ENCODE assay signal across 8 cellular contexts in genomic region chr20:45322952-45323383, GRCh38. TPM values are rescaled to one million over a fixed set of nuclear protein-coding genes. Genes with fewer than 3 reads are reported as not detected.
A peak's percentile ranks its signal among the peaks of the same experiment; 100 is the strongest.
DNase-seq lines count a peak whose midpoint lies in the region; ATAC-seq and TF ChIP-seq lines count a peak whose summit lies in the region.

No MANE protein-coding gene starts in this region.

- no peak overlapping the region for H3K23ac ChIP-seq in trophoblast cell (ENCODE audit: low read length)

- peaks cover 9% of the 10 kb centered on the region for H3K4me1 ChIP-seq in PC-3 (ENCODE audit: insufficient read depth, low read length)
- H3K4me1 ChIP-seq in esophagus muscularis mucosa, result peaks cover 0 to 7% (median 0%) of the 10 kb centered on the region in 4 donors
- H3K4me1 ChIP-seq in trophoblast cell (ENCODE audit: control insufficient read depth in 1 of 2, insufficient read depth in 2 of 2, low read length in 2 of 2), result peaks cover 2 to 6% of the 10 kb centered on the region in 2 experiments

- H4K91ac ChIP-seq in trophoblast cell (ENCODE audit: low read depth, low read length), result no peak overlapping the region

- H2BK120ac ChIP-seq in trophoblast cell (ENCODE audit: insufficient read depth, low read length, poor library complexity), result no peak overlapping the region

- POLR2A ChIA-PET in PC-3 (lab: Charles Lee; ENCODE audit: unreplicated experiment), result interaction anchor here (0.6 to 1.0 kb wide), 2 partner anchors 14 to 49 kb away, joined by 3 read pairs; no protein-coding TSS in a partner anchor

- no TSS peak for BruUV-seq in PC-3 (replicated peaks; lab: Mats Ljungman, UMichigan)

- no peak overlapping the region for H3K4ac ChIP-seq in trophoblast cell (ENCODE audit: low read depth, low read length)

- no peaks in the 10 kb centered on the region for H3K79me1 ChIP-seq in trophoblast cell (ENCODE audit: low read length)

- no peak overlapping the region for H3K18ac ChIP-seq in trophoblast cell (ENCODE audit: low read length)

- H3K4me2 ChIP-seq in PC-3 (ENCODE audit: low read length) (no peak overlapping the region), trophoblast cell (ENCODE audit: low read length) (no peak overlapping the region)

- H3K4me3 ChIP-seq in PC-3 (ENCODE audit: low read length), result no peak overlapping the region
- no peak overlapping the region for H3K4me3 ChIP-seq in esophagus muscularis mucosa
- H3K4me3 ChIP-seq in trophoblast cell (ENCODE audit: low read depth, low read length), result no peak overlapping the region

- CTCF ChIA-PET in PC-3 (lab: Charles Lee), result interaction anchor here (0.5 to 2.0 kb wide), 16 partner anchors 9 to 245 kb away, joined by 3 to 34 read pairs (median 4); partner anchors contain the start of gene SYS1

- H3K9ac ChIP-seq in PC-3 (ENCODE audit: low read length) (no peak overlapping the region), trophoblast cell (ENCODE audit: low read length) (no peak overlapping the region)

- H2BK12ac ChIP-seq in trophoblast cell (ENCODE audit: low read length), result no peak overlapping the region

- no peak overlapping the region for H2AFZ ChIP-seq in PC-3 (ENCODE audit: low read length)
- H2AFZ ChIP-seq in trophoblast cell (ENCODE audit: insufficient read depth, low read length, poor library complexity), result no peak overlapping the region

- no peak overlapping the region for H4K8ac ChIP-seq in trophoblast cell (ENCODE audit: low read depth, low read length)

- no peaks in the 10 kb centered on the region for H3K27me3 ChIP-seq in PC-3 (ENCODE audit: low read length)
- H3K27me3 ChIP-seq in esophagus muscularis mucosa, result peaks cover 0 to under 1% (median 0%) of the 10 kb centered on the region in 4 donors
- no peaks in the 10 kb centered on the region for H3K27me3 ChIP-seq in trophoblast cell (ENCODE audit: insufficient read depth, low read length)

- TF ChIP-seq CTCF in PC-3 (conservative IDR thresholded peaks at IDR 0.05; ENCODE audit: low read depth, low read length) (peak; percentile 63), esophagus muscularis mucosa (IDR thresholded peaks at IDR 0.05) (peak; percentile 22 to 44 (median 31))

- H3K9me2 ChIP-seq in PC-3 (replicated peaks; ENCODE audit: low read length), result no peaks in the 10 kb centered on the region

- DNase-seq in Right ventricle myocardium inferior (ENCODE audit: missing footprints) (no peak), cardiac septum (ENCODE audit: low spot score) (no peak), PC-3 (peak; percentile 70), esophagus muscularis mucosa (ENCODE audit: extremely low spot score) (no peak), trophoblast cell (peak; percentile 85 to 89), NCI-H1694 treated with DMSO at 0.1 percent for 48 hours (lab: John Stamatoyannopoulos, UW) (no peak)

- H3K14ac ChIP-seq in trophoblast cell (ENCODE audit: low read length), result no peak overlapping the region

- no peak for TF ChIP-seq EP300 in esophagus muscularis mucosa (IDR thresholded peaks at IDR 0.05)

- WGBS in esophagus muscularis mucosa, result 60% methylated on average over 5 of the region's 7 CpGs
- no CpG with 5 or more reads among the region's 7 CpGs for WGBS in trophoblast cell (ENCODE audit: extremely low coverage, insufficient coverage, insufficient read length)

- H3K36me3 ChIP-seq in PC-3 (ENCODE audit: low read depth, low read length) (peaks cover 24% of the 10 kb centered on the region), esophagus muscularis mucosa (peaks cover 11 to 33% (median 31%) of the 10 kb centered on the region in 4 donors), trophoblast cell (ENCODE audit: control insufficient read depth in 1 of 2, insufficient read depth in 2 of 2, low read length in 2 of 2) (peaks cover 9 to 23% of the 10 kb centered on the region in 2 experiments)

- H3K27ac ChIP-seq in PC-3 (ENCODE audit: low read length) (no peak overlapping the region), esophagus muscularis mucosa (replicated peaks in 1 of 4) (peak overlapping the region in 1 of 4 donors; percentile 35), trophoblast cell (ENCODE audit: low read depth, low read length) (no peak overlapping the region)

- H2BK5ac ChIP-seq in trophoblast cell (ENCODE audit: low read depth, low read length, poor library complexity), result no peak overlapping the region

- no peak overlapping the region for H2AK5ac ChIP-seq in trophoblast cell (ENCODE audit: low read length)

- intact Hi-C loops in Right ventricle myocardium inferior (cut with DNase I) (no loop called here), cardiac septum (cut with DNase I) (loop anchor here (2.0 kb wide), 1 partner anchor 44 kb away; no protein-coding TSS in a partner anchor), PC-3 (cut with micrococcal nuclease) (loop anchor here (2.0 kb wide), 1 partner anchor 40 kb away; the partner anchor contains the start of gene SYS1), esophagus muscularis mucosa (cut with DNase I) (no loop called here)

- 0 out of 2 replicates have a peak, but pooled peaks cover 2% of the 10 kb centered on the region for H3K79me2 ChIP-seq in PC-3 (ENCODE audit: low read length)
- no peaks in the 10 kb centered on the region for H3K79me2 ChIP-seq in trophoblast cell (ENCODE audit: control insufficient read depth, insufficient read depth, low read length, poor library complexity)

- no peak for TF ChIP-seq POLR2A in esophagus muscularis mucosa (IDR thresholded peaks at IDR 0.05; ENCODE audit: low read depth)

- no peaks in the 10 kb centered on the region for H3F3A ChIP-seq in PC-3 (ENCODE audit: low read length, unreplicated experiment)

- ATAC-seq in Right ventricle myocardium inferior, result peak; percentile 78
- ATAC-seq in PC-3, result peak; percentile 54
- no peak for ATAC-seq in GM19397 (IDR thresholded peaks at IDR 0.05; ENCODE audit: unreplicated experiment)
- no peak for ATAC-seq in GM21786 (IDR thresholded peaks at IDR 0.05; ENCODE audit: unreplicated experiment)

- H3K9me3 ChIP-seq in PC-3 (ENCODE audit: low read length) (no peaks in the 10 kb centered on the region), esophagus muscularis mucosa (no peaks in the 10 kb centered on the region), trophoblast cell (ENCODE audit: insufficient read depth, low read depth, low read length) (peaks cover 4% of the 10 kb centered on the region)

- 0 out of 2 replicates have a peak, but pooled peaks cover 2% of the 10 kb centered on the region for H4K20me1 ChIP-seq in PC-3 (ENCODE audit: low read length)

- no peak overlapping the region for H4K12ac ChIP-seq in trophoblast cell (ENCODE audit: low read depth, low read length)

RNA-seq across cellular contexts. Expression of gene MATN4, which starts 14.9 kb away (rescaled TPM):
- total RNA-seq in Right ventricle myocardium inferior, result not detected
- total RNA-seq in cardiac septum, result not detected
- 0.33 TPM in 1 of 2 replicates, not detected in the other for total RNA-seq in PC-3 (2014; rRNA removed)
- total RNA-seq in esophagus muscularis mucosa, result under 1 TPM in 2 of 4 donors, not detected in 2; 0.17 to 0.33 TPM
- 0.10 and 0.12 TPM in 2 replicates for polyA plus RNA-seq in trophoblast cell (2013)

RNA-seq across cellular contexts. Expression of gene RBPJL, which starts 16.3 kb away (rescaled TPM):
- not detected for total RNA-seq in Right ventricle myocardium inferior
- total RNA-seq in cardiac septum, result not detected
- not detected in 2 replicates for total RNA-seq in PC-3 (2014; rRNA removed)
- not detected for total RNA-seq in esophagus muscularis mucosa
- not detected in 2 replicates for polyA plus RNA-seq in trophoblast cell (2013)

RNA-seq across cellular contexts. Expression of gene SDC4, which starts 25.3 kb away (rescaled TPM):
- 82.1 TPM for total RNA-seq in Right ventricle myocardium inferior
- 100 TPM for total RNA-seq in cardiac septum
- total RNA-seq in PC-3 (2014; rRNA removed), result 134 and 167 TPM in 2 replicates
- 100 to 1,000 TPM in 1 of 4 donors, 10 to 100 TPM in 3; 61.9 to 177 (median 72.2) TPM for total RNA-seq in esophagus muscularis mucosa
- 89.9 and 90.3 TPM in 2 replicates for polyA plus RNA-seq in trophoblast cell (2013)

RNA-seq across cellular contexts. Expression of gene SYS1, which starts 40.0 kb away (rescaled TPM):
- total RNA-seq in Right ventricle myocardium inferior, result 21.9 TPM
- 17.4 TPM for total RNA-seq in cardiac septum
- total RNA-seq in PC-3 (2014; rRNA removed), result 32.5 and 45.2 TPM in 2 replicates
- total RNA-seq in esophagus muscularis mucosa, result 10 to 100 TPM; 28.2 to 48.4 (median 42.5) TPM
- 14.7 and 15.0 TPM in 2 replicates for polyA plus RNA-seq in trophoblast cell (2013)

RNA-seq across cellular contexts. Expression of gene TP53TG5, which starts 55.2 kb away (rescaled TPM):
- total RNA-seq in Right ventricle myocardium inferior (0.73 TPM), cardiac septum (2.2 TPM), PC-3 (2014; rRNA removed) (not detected in 2 replicates), esophagus muscularis mucosa (1 to 10 TPM in 2 of 4 donors, under 1 TPM in 1, not detected in 1; 0.17 to 2.1 (median 1.1) TPM)
- not detected in 2 replicates for polyA plus RNA-seq in trophoblast cell (2013)

Comparison
In these comparisons a context has a peak if more than half of its experiments do, and no peak if none do; other contexts are left out.
1. intact Hi-C loops: an anchor here in cardiac septum (2.0 kb wide) and PC-3 (2.0 kb wide); none called in Right ventricle myocardium inferior and esophagus muscularis mucosa.
2. ATAC-seq: peak in Right ventricle myocardium inferior (single experiment) and PC-3 (single experiment); none in GM19397 (single experiment) and GM21786 (single experiment).
3. DNase-seq: peak in PC-3 (single experiment) and trophoblast cell (2 of 2); none in Right ventricle myocardium inferior (single experiment), cardiac septum (single experiment), esophagus muscularis mucosa (single experiment) and NCI-H1694 treated with DMSO at 0.1 percent for 48 hours (single experiment).